ENCODE assay signal across 14 cellular contexts in genomic region chr11:1342946-1343345, GRCh38.
"Had no signal": no experiment of that assay in that cellular context is flagged by ENCODE, and none has a peak within 500 bp of the region (broad histone marks: within the 10 kb centered on the region; RNA-seq: fewer than 3 reads in every experiment).

No MANE protein-coding gene starts in this region.

- H3K4me3 Mint-ChIP-seq: effector memory CD8-positive, alpha-beta T cell; immature natural killer cell; naive B cell; nephron; stimulated activated memory B cell treated with anti-CD40 and anti-IgM and Interleukin-4, amounts not matched to agents 10 μg/mL and 1 μg/mL and 100 μg/mL, for 72 hours; stimulated activated naive CD8-positive, alpha-beta T cell treated with anti-CD3 and anti-CD28 coated beads, Interleukin-15, Interleukin-2, amounts not matched to agents 100 ng/mL and 50 ng/mL, for 24 hours had no signal

- H3K27ac Mint-ChIP-seq: effector memory CD8-positive, alpha-beta T cell; immature natural killer cell; nephron; stimulated activated memory B cell treated with anti-CD40 and anti-IgM and Interleukin-4, amounts not matched to agents 10 μg/mL and 1 μg/mL and 100 μg/mL, for 72 hours; stimulated activated naive CD8-positive, alpha-beta T cell treated with anti-CD3 and anti-CD28 coated beads, Interleukin-15, Interleukin-2, amounts not matched to agents 100 ng/mL and 50 ng/mL, for 24 hours had no signal

- H3K27me3 Mint-ChIP-seq: effector memory CD8-positive, alpha-beta T cell; naive B cell; stimulated activated memory B cell treated with anti-CD40 and anti-IgM and Interleukin-4, amounts not matched to agents 10 μg/mL and 1 μg/mL and 100 μg/mL, for 72 hours had no signal

- ATAC-seq: effector memory CD8-positive, alpha-beta T cell; gastrocnemius medialis; sciatic nerve; stimulated activated memory B cell treated with anti-CD40 and anti-IgM and Interleukin-4, amounts not matched to agents 10 μg/mL and 1 μg/mL and 100 μg/mL, for 72 hours had no signal

- DNase-seq: effector memory CD8-positive, alpha-beta T cell; gastrocnemius medialis; immature natural killer cell; left ventricle myocardium inferior; naive B cell; spleen; stimulated activated CD4-positive, alpha-beta T cell treated with anti-CD3 and anti-CD28 coated beads, Interleukin-15, amount 100 ng/mL, for 24 hours; stimulated activated CD4-positive, alpha-beta T cell treated with anti-CD3 and anti-CD28 coated beads, Interleukin-1b, Interleukin-23, amount 100 ng/mL, for 48 hours; stimulated activated CD4-positive, alpha-beta T cell treated with anti-CD3 and anti-CD28 coated beads, Interleukin-4, amount 100 ng/mL, for 24 hours; testis had no signal
